ENCODE assay signal across 26 cellular contexts in genomic region chr12:1931642-1932041, GRCh38. TPM values are rescaled to one million over a fixed set of nuclear protein-coding genes. Genes with fewer than 3 reads are reported as not detected.
"Had no signal": no experiment of that assay in that cellular context is flagged by ENCODE, and none has a peak within 500 bp of the region (broad histone marks: within the 10 kb centered on the region; RNA-seq: fewer than 3 reads in every experiment).

No MANE protein-coding gene starts in this region.

- H3K4me3 Mint-ChIP-seq: activated naive CD8-positive, alpha-beta T cell treated with anti-CD3 and anti-CD28 coated beads for 36 hours; activated T-cell treated with anti-CD3 and anti-CD28 coated beads, Interleukin-2, amount 50 U/mL, for 24 hours; mesothelial cell of epicardium; natural killer cell treated with Interleukin-12 subunit alpha and Interleukin-12 subunit beta and Interleukin-15 and Interleukin-18, amount 100 ng/mL, for 72 hours; stimulated activated naive CD8-positive, alpha-beta T cell treated with anti-CD3 and anti-CD28 coated beads, Interleukin-15, amount 100 ng/mL, for 72 hours; WTC11 had no signal

- H3K36me3 ChIP-seq: colonic mucosa, esophagus squamous epithelium, gastrocnemius medialis, neutrophil, pancreas, suprapubic skin had no signal

- H3K9me3 ChIP-seq: colonic mucosa, esophagus squamous epithelium, gastrocnemius medialis, neutrophil, pancreas, psoas muscle, suprapubic skin had no signal

- H3K27me3 ChIP-seq: colonic mucosa, dorsolateral prefrontal cortex, gastrocnemius medialis, pancreas, suprapubic skin had no signal

- H3K27ac ChIP-seq: colonic mucosa, esophagus squamous epithelium, gastrocnemius medialis, neutrophil, pancreas, psoas muscle, suprapubic skin had no signal

- H3K36me3 Mint-ChIP-seq: activated naive CD8-positive, alpha-beta T cell treated with anti-CD3 and anti-CD28 coated beads for 36 hours; mesothelial cell of epicardium; natural killer cell treated with Interleukin-12 subunit alpha and Interleukin-12 subunit beta and Interleukin-15 and Interleukin-18, amount 100 ng/mL, for 72 hours; WTC11 had no signal

- H3K4me3 ChIP-seq: colonic mucosa, esophagus squamous epithelium, gastrocnemius medialis, pancreas, psoas muscle, suprapubic skin had no signal

- H3K27me3 Mint-ChIP-seq: activated naive CD8-positive, alpha-beta T cell treated with anti-CD3 and anti-CD28 coated beads for 36 hours; activated T-cell treated with anti-CD3 and anti-CD28 coated beads, Interleukin-2, amount 50 U/mL, for 24 hours; natural killer cell treated with Interleukin-12 subunit alpha and Interleukin-12 subunit beta and Interleukin-15 and Interleukin-18, amount 100 ng/mL, for 72 hours; stimulated activated naive CD8-positive, alpha-beta T cell treated with anti-CD3 and anti-CD28 coated beads, Interleukin-15, amount 100 ng/mL, for 72 hours had no signal

- H3K9me3 Mint-ChIP-seq: activated naive CD8-positive, alpha-beta T cell treated with anti-CD3 and anti-CD28 coated beads for 36 hours; activated T-cell treated with anti-CD3 and anti-CD28 coated beads, Interleukin-2, amount 50 U/mL, for 24 hours; activated T-helper 2 cell treated with anti-CD3 and anti-CD28 coated beads, Interferon-gamma antibody, Interleukin-2, Interleukin-4, amounts not matched to agents 10 μg/mL and 5 μg/mL and 100 μg/mL, durations not matched to agents 14 hours and 24 hours and 36 hours; mesothelial cell of epicardium; natural killer cell treated with Interleukin-12 subunit alpha and Interleukin-12 subunit beta and Interleukin-15 and Interleukin-18, amount 100 ng/mL, for 72 hours; stimulated activated naive CD8-positive, alpha-beta T cell treated with anti-CD3 and anti-CD28 coated beads, Interleukin-15, amount 100 ng/mL, for 72 hours; WTC11 had no signal

- H3K27ac Mint-ChIP-seq: activated naive CD8-positive, alpha-beta T cell treated with anti-CD3 and anti-CD28 coated beads for 36 hours; activated T-cell treated with anti-CD3 and anti-CD28 coated beads, Interleukin-2, amount 50 U/mL, for 24 hours; activated T-helper 2 cell treated with anti-CD3 and anti-CD28 coated beads, Interferon-gamma antibody, Interleukin-2, Interleukin-4, amounts not matched to agents 10 μg/mL and 5 μg/mL and 100 μg/mL, durations not matched to agents 14 hours and 24 hours and 36 hours; mesothelial cell of epicardium; natural killer cell treated with Interleukin-12 subunit alpha and Interleukin-12 subunit beta and Interleukin-15 and Interleukin-18, amount 100 ng/mL, for 72 hours; WTC11 had no signal

- DNase-seq: activated CD4-positive, alpha-beta T cell treated with anti-CD3 and anti-CD28 coated beads, Interleukin-2, amount 50 U/mL, for 4 hours; activated CD8-positive, alpha-beta memory T cell treated with anti-CD3 and anti-CD28 coated beads for 24 hours; activated CD8-positive, alpha-beta memory T cell treated with anti-CD3 and anti-CD28 coated beads, Interleukin-2, amount 50 U/mL, for 4 hours; activated naive CD4-positive, alpha-beta T cell; activated naive CD8-positive, alpha-beta T cell treated with anti-CD3 and anti-CD28 coated beads for 36 hours; amniotic stem cell; esophagus squamous epithelium; gastrocnemius medialis; mammary epithelial cell; pancreas; psoas muscle; stimulated activated CD4-positive, alpha-beta T cell treated with anti-CD3 and anti-CD28 coated beads, Interleukin-12 subunit alpha, Interleukin-12 subunit beta, amount 100 ng/mL, for 4 hours; stimulated activated CD4-positive, alpha-beta T cell treated with anti-CD3 and anti-CD28 coated beads, Interleukin-4, amount 100 ng/mL, for 4 hours; stimulated activated naive CD8-positive, alpha-beta T cell treated with anti-CD3 and anti-CD28 coated beads, Interleukin-15, amount 100 ng/mL, for 72 hours; T-helper 9 cell; trophoblast cell had no signal

- H3K4me1 ChIP-seq: colonic mucosa had no signal

- H3K4me1 Mint-ChIP-seq: WTC11 had no signal

- ATAC-seq: gastrocnemius medialis; natural killer cell treated with Interleukin-12 subunit alpha and Interleukin-12 subunit beta and Interleukin-15 and Interleukin-18, amount 100 ng/mL, for 72 hours; pancreas; WTC11 had no signal

RNA-seq across cellular contexts. Expression of gene CACNA2D4, which starts 13.2 kb away (rescaled TPM):
- total RNA-seq: bronchial epithelial cell had no signal
